9 cellular contexts compared by ENCODE assay signal in genomic region chr9:127133739-127134167, GRCh38. TPM values are rescaled to one million over a fixed set of nuclear protein-coding genes. Genes with fewer than 3 reads are reported as not detected.
DNase-seq lines count a peak whose midpoint lies in the region; ATAC-seq and TF ChIP-seq lines count a peak whose summit lies in the region.
"Had no signal": no experiment of that assay in that cellular context is flagged by ENCODE, and none has a peak within 500 bp of the region (broad histone marks: within the 10 kb centered on the region; RNA-seq: fewer than 3 reads in every experiment).

No MANE protein-coding gene starts in this region.

- H3K27ac Mint-ChIP-seq in osteocyte (ENCODE audit: unreplicated experiment), result peak overlapping the region; percentile 95

- H3K36me3 ChIP-seq in SJSA1 (no peaks in the 10 kb centered on the region), cardiac muscle cell (no peaks in the 10 kb centered on the region)

- H3K36me3 Mint-ChIP-seq in osteocyte (ENCODE audit: unreplicated experiment), result no peaks in the 10 kb centered on the region

- H3K4me1 ChIP-seq in SJSA1 (replicated peaks), result peaks cover 47% of the 10 kb centered on the region
- peaks cover 33% of the 10 kb centered on the region for H3K4me1 ChIP-seq in cardiac muscle cell (ENCODE audit: low read depth)

- no peaks in the 10 kb centered on the region for H3K27me3 ChIP-seq in SJSA1 (replicated peaks)
- no peaks in the 10 kb centered on the region for H3K27me3 ChIP-seq in cardiac muscle cell

- no peak for ATAC-seq in HG03521 (IDR thresholded peaks at IDR 0.05; ENCODE audit: unreplicated experiment)
- ATAC-seq in HG02798 (IDR thresholded peaks at IDR 0.05; ENCODE audit: poor library complexity, unreplicated experiment), result no peak

- H3K9me3 ChIP-seq in SJSA1 (replicated peaks), result no peaks in the 10 kb centered on the region
- H3K9me3 ChIP-seq in cardiac muscle cell (ENCODE audit: low read depth), result no peaks in the 10 kb centered on the region

- peak overlapping the region; percentile 4 for H3K4me3 Mint-ChIP-seq in osteocyte (ENCODE audit: unreplicated experiment)
- H3K4me3 Mint-ChIP-seq: central memory CD8-positive, alpha-beta T cell had no signal

- H3K4me1 Mint-ChIP-seq in osteocyte (ENCODE audit: unreplicated experiment), result peaks cover 51% of the 10 kb centered on the region
- H3K4me1 Mint-ChIP-seq: central memory CD8-positive, alpha-beta T cell had no signal

- DNase-seq in AG10803 (ENCODE audit: low read depth) (peak; percentile 84), SJSA1 (ENCODE audit: low read depth in 1 of 2, low spot score in 2 of 2) (peak; percentile 79 to 84), cardiac muscle cell (ENCODE audit: low read depth in 1 of 2, low spot score in 1 of 2) (peak; percentile 21 to 74), osteocyte (ENCODE audit: extremely low spot score, unreplicated experiment) (peak; percentile 82), SIG-M5 treated with dmso at 0.1 percent for 504 hours (lab: John Stamatoyannopoulos, UW; ENCODE audit: unreplicated experiment) (no peak), T-helper 9 cell (no peak)

- TF ChIP-seq CTCF in AG10803 (conservative IDR thresholded peaks at IDR 0.05; ENCODE audit: low read length) (no peak), cardiac muscle cell (IDR thresholded peaks at IDR 0.05; ENCODE audit: low read depth, low read length) (no peak), osteocyte (IDR thresholded peaks at IDR 0.05) (no peak)

- H3K27me3 Mint-ChIP-seq in osteocyte (ENCODE audit: unreplicated experiment), result no peaks in the 10 kb centered on the region
- H3K27me3 Mint-ChIP-seq: central memory CD8-positive, alpha-beta T cell had no signal

- H3K4me3 ChIP-seq in AG10803 (ENCODE audit: low read length) (no peak overlapping the region), SJSA1 (no peak overlapping the region), cardiac muscle cell (no peak overlapping the region)

- peak overlapping the region; percentile 84 for H3K27ac ChIP-seq in SJSA1
- peak overlapping the region; percentile 39 for H3K27ac ChIP-seq in cardiac muscle cell

- no peaks in the 10 kb centered on the region for H3K9me3 Mint-ChIP-seq in osteocyte (ENCODE audit: unreplicated experiment)
- H3K9me3 Mint-ChIP-seq: central memory CD8-positive, alpha-beta T cell had no signal

RNA-seq across cellular contexts. Expression of gene ANGPTL2, which starts 11.3 kb away (rescaled TPM):
- 3.3 and 3.8 TPM in 2 replicates for total RNA-seq in SJSA1 (2014; rRNA removed; shearing (Covaris generic))
- total RNA-seq in cardiac muscle cell, result 3.6 and 5.8 TPM in 2 replicates
- 3.0 and 6.7 TPM in 2 replicates for polyA plus RNA-seq in cardiac muscle cell
- 34.8 and 40.0 TPM in 2 replicates for total RNA-seq in osteocyte

Comparison
In these comparisons a context has a peak if more than half of its experiments do, and no peak if none do; other contexts are left out.
1. DNase-seq: peak in AG10803 (single experiment), SJSA1 (2 of 2), cardiac muscle cell (2 of 2) and osteocyte (single experiment); none in SIG-M5 treated with dmso at 0.1 percent for 504 hours (single experiment) and T-helper 9 cell (single experiment).